In the genomic region with DNA sequence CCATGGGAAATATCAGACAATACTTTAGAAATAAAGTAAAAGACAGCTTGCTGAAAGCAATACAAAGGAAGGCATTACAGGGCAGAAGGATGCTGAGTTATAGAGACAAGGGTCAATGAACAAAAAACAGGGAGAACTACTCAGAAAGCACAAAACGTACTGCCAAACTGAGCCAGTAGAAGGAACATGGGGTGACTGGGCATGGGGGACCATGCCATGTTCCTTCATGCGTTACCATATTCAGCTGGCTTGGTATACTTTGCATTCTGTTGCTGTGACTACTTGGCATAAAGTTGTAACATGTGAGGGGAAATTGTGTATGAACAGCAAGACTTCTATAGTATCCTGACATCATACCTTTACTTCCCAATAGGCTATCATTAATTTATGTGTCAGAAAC, we compare ENCODE assay signal across 19 cellular contexts.
"Had no signal": no experiment of that assay in that cellular context is flagged by ENCODE, and none has a peak within 500 bp of the region (broad histone marks: within the 10 kb centered on the region; RNA-seq: fewer than 3 reads in every experiment).

No MANE protein-coding gene starts in this region.

- H3K9me3 ChIP-seq: SK-N-SH had no signal

- DNase-seq: KBM-7, MM.1S, NCI-H1092 treated with DMSO at 0.1 percent for 48 hours, NCI-H1436, NCI-H187, NCI-H2029, NCI-H2081 treated with DMSO at 0.1 percent for 48 hours, NCI-H2171, NCI-H226, NCI-H446, NCI-H510A, NCI-H524 treated with DMSO at 0.1 percent for 48 hours, NCI-H69, NCI-H774, SHP77, SK-N-SH had no signal

- H3K27ac ChIP-seq: HL-60, RWPE1 had no signal

- ATAC-seq: Panc1 had no signal
